Comparison of ENCODE assay signal across 18 cellular contexts in the genomic region with DNA sequence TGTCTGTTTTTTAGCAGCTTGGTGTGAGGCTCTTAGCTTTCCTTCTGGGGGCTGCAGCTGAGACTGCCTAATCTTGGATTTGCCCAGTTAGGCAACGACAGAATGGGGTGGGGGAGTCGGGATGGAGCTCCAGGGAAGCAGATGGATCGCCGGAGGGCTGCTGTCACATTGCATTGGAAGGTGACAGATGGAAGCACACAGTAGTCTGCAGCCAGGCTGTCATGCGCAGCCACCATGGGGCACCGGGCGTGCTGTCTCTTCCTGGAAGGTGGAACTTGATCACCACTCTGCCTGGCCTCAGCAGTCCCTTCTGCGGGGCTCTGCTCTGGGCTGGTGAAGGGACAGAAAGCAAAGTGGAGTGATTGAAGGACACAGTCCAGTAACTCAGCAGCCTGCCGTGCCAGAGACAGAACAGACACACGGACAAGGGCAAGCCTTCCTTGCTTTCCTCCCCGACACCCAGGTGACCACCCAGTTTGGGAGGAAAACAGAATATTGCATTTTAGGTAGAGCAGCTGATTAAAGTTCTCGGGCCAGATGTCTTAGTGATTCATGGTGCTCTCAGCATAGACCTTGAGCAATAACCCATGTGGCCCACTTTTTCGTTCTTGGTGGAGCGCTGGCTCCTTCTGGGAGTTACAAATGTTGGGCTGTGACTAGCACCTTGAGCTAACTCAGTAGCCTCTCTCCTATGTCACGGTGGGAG. TPM values are rescaled to one million over a fixed set of nuclear protein-coding genes. Genes with fewer than 3 reads are reported as not detected.
DNase-seq lines count a peak whose midpoint lies in the region; ATAC-seq, FAIRE-seq and TF ChIP-seq lines count a peak whose summit lies in the region.
"Had no signal": no experiment of that assay in that cellular context is flagged by ENCODE, and none has a peak within 500 bp of the region (broad histone marks: within the 10 kb centered on the region; RNA-seq: fewer than 3 reads in every experiment).

No MANE protein-coding gene starts in this region.

- TF ChIP-seq POLR2A in sigmoid colon (IDR thresholded peaks at IDR 0.05) = no peak

- no peak for DNase-seq in Right ventricle myocardium superior
- DNase-seq in right atrium auricular region (ENCODE audit: low spot score) = no peak
- peak; percentile 38 for DNase-seq in nephron progenitor cell
- DNase-seq in GM10248 (ENCODE audit: extremely low spot score) = no peak
- no peak for DNase-seq in urothelium cell line (ENCODE audit: low spot score)
- no peak for DNase-seq in sigmoid colon
- DNase-seq in RCC 7860 (ENCODE audit: low spot score) = no peak
- DNase-seq: ACHN; activated naive CD4-positive, alpha-beta T cell treated with anti-CD3 and anti-CD28 coated beads, Interleukin-2, amount 50 U/mL, for 16 hours; CD4-positive, CD25-positive, alpha-beta regulatory T cell; IMR-90; left lung; SIG-M5 had no signal

- H3K27me3 ChIP-seq in right atrium auricular region = no peaks in the 10 kb centered on the region
- no peaks in the 10 kb centered on the region for H3K27me3 ChIP-seq in sigmoid colon
- H3K27me3 ChIP-seq: left lung had no signal

- H3K27ac ChIP-seq in right atrium auricular region (no peak overlapping the region), cingulate gyrus (ENCODE audit: low read depth, low read length) (peak overlapping the region; percentile 33), sigmoid colon (no peak overlapping the region)
- H3K27ac ChIP-seq: left lung had no signal

- FAIRE-seq in urothelium cell line (lab: Jason Lieb, UNC) (no peak), RCC 7860 (lab: Jason Lieb, UNC) (no peak)

- H3K27me3 Mint-ChIP-seq in nephron progenitor cell (ENCODE audit: low read depth, poor library complexity) = peaks cover 8% of the 10 kb centered on the region
- H3K27me3 Mint-ChIP-seq: CD4-positive, CD25-positive, alpha-beta regulatory T cell; progenitor cell of endocrine pancreas; stimulated activated naive CD8-positive, alpha-beta T cell treated with anti-CD3 and anti-CD28 coated beads, Interleukin-15, Interleukin-2, amounts not matched to agents 100 ng/mL and 50 ng/mL, for 24 hours had no signal

- H3K27ac Mint-ChIP-seq in nephron progenitor cell = peak overlapping the region; percentile 40
- H3K27ac Mint-ChIP-seq: stimulated activated naive CD8-positive, alpha-beta T cell treated with anti-CD3 and anti-CD28 coated beads, Interleukin-15, Interleukin-2, amounts not matched to agents 100 ng/mL and 50 ng/mL, for 24 hours had no signal

- H3K4me1 ChIP-seq in right atrium auricular region (peaks cover 0 to 40% of the 10 kb centered on the region in 2 donors), sigmoid colon (peaks cover 0 to 23% (median 15%) of the 10 kb centered on the region in 4 donors)

- H3K4me3 Mint-ChIP-seq in nephron progenitor cell = no peak overlapping the region
- H3K4me3 Mint-ChIP-seq: CD4-positive, CD25-positive, alpha-beta regulatory T cell; stimulated activated naive CD8-positive, alpha-beta T cell treated with anti-CD3 and anti-CD28 coated beads, Interleukin-15, Interleukin-2, amounts not matched to agents 100 ng/mL and 50 ng/mL, for 24 hours; T-helper 2 cell treated with Interferon-gamma antibody and Interleukin-4, amounts not matched to agents 5 μg/mL and 100 μg/mL, for 36 hours had no signal

- H3K9me3 ChIP-seq in right atrium auricular region = no peaks in the 10 kb centered on the region
- no peaks in the 10 kb centered on the region for H3K9me3 ChIP-seq in sigmoid colon
- H3K9me3 ChIP-seq: left lung had no signal

- TF ChIP-seq CTCF in right atrium auricular region (IDR thresholded peaks at IDR 0.05) (no peak), nephron progenitor cell (IDR thresholded peaks at IDR 0.05) (no peak), GM10248 (IDR thresholded peaks at IDR 0.05; ENCODE audit: control extremely low read depth, extremely low read depth, low read depth, missing control alignments) (no peak), sigmoid colon (IDR thresholded peaks at IDR 0.05) (no peak)

- 95 to 96% methylated on average over 15 of the region's 15 CpGs for WGBS in sigmoid colon, 2 donors

- intact Hi-C loops in Right ventricle myocardium superior (cut with DNase I) (no loop called here), sigmoid colon (cut with DNase I) (no loop called here)

- peaks cover 44% of the 10 kb centered on the region for H3K4me1 Mint-ChIP-seq in nephron progenitor cell

- CTCF ChIA-PET in GM10248 (lab: Yijun Ruan, JAX) = interaction anchor here (1.1 to 2.7 kb wide), 5 partner anchors 8 to 42 kb away, joined by 3 to 16 read pairs (median 5); partner anchors contain the start of gene RNF144A

- ATAC-seq in Right ventricle myocardium superior (ENCODE audit: poor library complexity) = peak; percentile 49
- ATAC-seq: activated CD4-positive, CD25-positive, alpha-beta regulatory T cell treated with anti-CD3 and anti-CD28 coated beads, Interleukin-2, amount 50 U/mL, for 24 hours had no signal

- no peak for TF ChIP-seq EP300 in sigmoid colon (IDR thresholded peaks at IDR 0.05)

- H3K9me3 Mint-ChIP-seq in nephron progenitor cell = no peaks in the 10 kb centered on the region
- H3K9me3 Mint-ChIP-seq: stimulated activated naive CD8-positive, alpha-beta T cell treated with anti-CD3 and anti-CD28 coated beads, Interleukin-15, Interleukin-2, amounts not matched to agents 100 ng/mL and 50 ng/mL, for 24 hours; T-helper 2 cell treated with Interferon-gamma antibody and Interleukin-4, amounts not matched to agents 5 μg/mL and 100 μg/mL, for 36 hours had no signal

- H3K36me3 Mint-ChIP-seq in nephron progenitor cell (ENCODE audit: low read depth) = peaks cover 12% of the 10 kb centered on the region

- POLR2A ChIA-PET in GM10248 (lab: Yijun Ruan, JAX) = no interaction called here

- H3K4me3 ChIP-seq in right atrium auricular region = no peak overlapping the region
- H3K4me3 ChIP-seq in sigmoid colon = no peak overlapping the region
- H3K4me3 ChIP-seq: left lung had no signal

- H3K36me3 ChIP-seq in right atrium auricular region (no peaks in the 10 kb centered on the region), sigmoid colon (no peaks in the 10 kb centered on the region)
- H3K36me3 ChIP-seq: left lung had no signal

RNA-seq across cellular contexts. Expression of gene RNF144A, which starts 40.9 kb away (rescaled TPM):
- total RNA-seq in Right ventricle myocardium superior = 14.5 TPM
- total RNA-seq in right atrium auricular region = 10 to 100 TPM in 1 of 2 donors, 1 to 10 TPM in 1; 8.2 to 12.6 TPM
- total RNA-seq in sigmoid colon = 10 to 100 TPM in 3 of 4 donors, 1 to 10 TPM in 1; 5.7 to 14.2 (median 12.3) TPM
- 10 to 100 TPM in 1 of 3 donors, 1 to 10 TPM in 2; 4.8 to 13.2 (median 8.4) TPM for polyA plus RNA-seq in sigmoid colon
